Comparison of ENCODE assay signal across 16 cellular contexts in genomic region chr17:71760062-71760720, GRCh38.
DNase-seq lines count a peak whose midpoint lies in the region; ATAC-seq and TF ChIP-seq lines count a peak whose summit lies in the region.
"Had no signal": no experiment of that assay in that cellular context is flagged by ENCODE, and none has a peak within 500 bp of the region (broad histone marks: within the 10 kb centered on the region; RNA-seq: fewer than 3 reads in every experiment).

No MANE protein-coding gene starts in this region.

- no peak overlapping the region for H3K9ac ChIP-seq in PC-3 (ENCODE audit: low read length)

- DNase-seq in GM23338 (ENCODE audit: low spot score) (no peak), PC-3 (peak; percentile 93), epithelial cell of esophagus (ENCODE audit: low read depth) (peak; percentile 78), substantia nigra (lab: John Stamatoyannopoulos, UW) (no peak), NCI-H187 (lab: John Stamatoyannopoulos, UW) (no peak), NOMO-1 treated with DMSO at 0.1 percent for 48 hours (lab: John Stamatoyannopoulos, UW; ENCODE audit: unreplicated experiment) (no peak), glutamatergic neuron (no peak)
- DNase-seq: activated B cell treated with CpG ODN at 0.5 μM for 24 hours; activated CD8-positive, alpha-beta memory T cell treated with anti-CD3 and anti-CD28 coated beads, Interleukin-2, amount 50 U/mL, for 48 hours; activated naive CD8-positive, alpha-beta T cell treated with anti-CD3 and anti-CD28 coated beads for 36 hours; NCI-H1694; NCI-H774; stimulated activated CD4-positive, alpha-beta T cell treated with anti-CD3 and anti-CD28 coated beads, Interleukin-1b, Interleukin-23, amount 100 ng/mL, for 48 hours; uterus had no signal

- no TSS peak for BruUV-seq in PC-3 (replicated peaks; lab: Mats Ljungman, UMichigan)

- H3K4me3 Mint-ChIP-seq in GM23338 (no peak overlapping the region), glutamatergic neuron (ENCODE audit: unreplicated experiment) (no peak overlapping the region)
- H3K4me3 Mint-ChIP-seq: activated B cell treated with CpG ODN at 0.5 μM for 24 hours; activated naive CD8-positive, alpha-beta T cell treated with anti-CD3 and anti-CD28 coated beads for 36 hours; B cell had no signal

- H3K79me2 ChIP-seq in GM23338 (replicated peaks; ENCODE audit: insufficient read depth) (no peaks in the 10 kb centered on the region), PC-3 (ENCODE audit: low read length) (no peaks in the 10 kb centered on the region)

- ATAC-seq in GM23338 (no peak), PC-3 (peak; percentile 93)

- H2AFZ ChIP-seq in GM23338 = no peak overlapping the region
- no peak overlapping the region for H2AFZ ChIP-seq in PC-3 (ENCODE audit: low read length)

- H3K27me3 ChIP-seq in GM23338 (ENCODE audit: insufficient read depth) (no peaks in the 10 kb centered on the region), PC-3 (ENCODE audit: low read length) (no peaks in the 10 kb centered on the region)
- H3K27me3 ChIP-seq: uterus had no signal

- no peaks in the 10 kb centered on the region; the same call in 1 of the 3 replicates for H3K9me3 Mint-ChIP-seq in GM23338
- H3K9me3 Mint-ChIP-seq in glutamatergic neuron (ENCODE audit: unreplicated experiment) = no peaks in the 10 kb centered on the region

- no peaks in the 10 kb centered on the region for H3K4me1 Mint-ChIP-seq in GM23338
- no peaks in the 10 kb centered on the region for H3K4me1 Mint-ChIP-seq in glutamatergic neuron (ENCODE audit: low read depth, unreplicated experiment)
- H3K4me1 Mint-ChIP-seq: activated B cell treated with CpG ODN at 0.5 μM for 24 hours; activated naive CD8-positive, alpha-beta T cell treated with anti-CD3 and anti-CD28 coated beads for 36 hours; B cell had no signal

- intact Hi-C loops in PC-3 (cut with micrococcal nuclease) = loop anchor here (1.0 to 5.0 kb wide), 3 partner anchors 127 to 523 kb away; no protein-coding TSS in a partner anchor

- H3F3A ChIP-seq in GM23338 (replicated peaks; ENCODE audit: low read depth) (no peaks in the 10 kb centered on the region), PC-3 (ENCODE audit: low read length, unreplicated experiment) (peaks cover 6% of the 10 kb centered on the region)

- H3K9me3 ChIP-seq in PC-3 (ENCODE audit: low read length) = no peaks in the 10 kb centered on the region
- H3K9me3 ChIP-seq: uterus had no signal

- H3K4me1 ChIP-seq in GM23338 (ENCODE audit: insufficient read depth) (no peaks in the 10 kb centered on the region), PC-3 (ENCODE audit: insufficient read depth, low read length) (peaks cover 14% of the 10 kb centered on the region)
- H3K4me1 ChIP-seq: uterus had no signal

- 0 out of 2 replicates have a peak, but pooled peaks cover 3% of the 10 kb centered on the region for H3K9me2 ChIP-seq in GM23338 (ENCODE audit: insufficient read depth)
- H3K9me2 ChIP-seq in PC-3 (replicated peaks; ENCODE audit: low read length) = no peaks in the 10 kb centered on the region

- H3K27me3 Mint-ChIP-seq in GM23338 (ENCODE audit: insufficient read depth, low read depth, poor library complexity) (peaks cover 2% of the 10 kb centered on the region), glutamatergic neuron (ENCODE audit: unreplicated experiment) (no peaks in the 10 kb centered on the region)
- H3K27me3 Mint-ChIP-seq: activated B cell treated with CpG ODN at 0.5 μM for 24 hours; activated naive CD8-positive, alpha-beta T cell treated with anti-CD3 and anti-CD28 coated beads for 36 hours; B cell had no signal

- TF ChIP-seq CTCF in 22Rv1 (IDR thresholded peaks at IDR 0.05) = peak; percentile 36
- peak; percentile 33 to 40; a peak in 3 of 4 replicates for TF ChIP-seq CTCF in GM23338 (conservative IDR thresholded peaks at IDR 0.05; ENCODE audit: low read depth in 2 of 2)
- TF ChIP-seq CTCF in PC-3 (conservative IDR thresholded peaks at IDR 0.05; ENCODE audit: low read depth, low read length) = peak; percentile 73
- peak; percentile 41 for TF ChIP-seq CTCF in epithelial cell of esophagus (IDR thresholded peaks at IDR 0.05; ENCODE audit: insufficient read depth, low read depth, low read length, missing control alignments)
- TF ChIP-seq CTCF in glutamatergic neuron (IDR thresholded peaks at IDR 0.05; ENCODE audit: partially characterized antibody, unreplicated experiment) = no peak

- H3K4me3 ChIP-seq in GM23338 (no peak overlapping the region), PC-3 (ENCODE audit: low read length) (no peak overlapping the region), epithelial cell of esophagus (ENCODE audit: low read length) (no peak overlapping the region)
- H3K4me3 ChIP-seq: uterus had no signal

- H4K20me1 ChIP-seq in GM23338 (replicated peaks; ENCODE audit: insufficient read depth) (no peaks in the 10 kb centered on the region), PC-3 (ENCODE audit: low read length) (no peaks in the 10 kb centered on the region)

- CTCF ChIA-PET in PC-3 (lab: Charles Lee) = interaction anchor here (0.6 kb wide), 1 partner anchor 299 kb away, joined by 3 read pairs; no protein-coding TSS in a partner anchor

- H3K36me3 ChIP-seq in GM23338 (ENCODE audit: insufficient read depth) (no peaks in the 10 kb centered on the region), PC-3 (ENCODE audit: low read depth, low read length) (no peaks in the 10 kb centered on the region)
- H3K36me3 ChIP-seq: uterus had no signal

- H3K27ac Mint-ChIP-seq in GM23338 (no peak overlapping the region), glutamatergic neuron (ENCODE audit: unreplicated experiment) (no peak overlapping the region)
- H3K27ac Mint-ChIP-seq: activated B cell treated with CpG ODN at 0.5 μM for 24 hours; activated naive CD8-positive, alpha-beta T cell treated with anti-CD3 and anti-CD28 coated beads for 36 hours; B cell had no signal

- POLR2A ChIA-PET in PC-3 (lab: Charles Lee; ENCODE audit: unreplicated experiment) = no interaction called here

- H3K4me2 ChIP-seq in GM23338 (no peak overlapping the region), PC-3 (ENCODE audit: low read length) (peak overlapping the region; percentile 20)

- H3K36me3 Mint-ChIP-seq in GM23338 (ENCODE audit: low read depth) = no peaks in the 10 kb centered on the region
- no peaks in the 10 kb centered on the region for H3K36me3 Mint-ChIP-seq in glutamatergic neuron (ENCODE audit: unreplicated experiment)
- H3K36me3 Mint-ChIP-seq: activated naive CD8-positive, alpha-beta T cell treated with anti-CD3 and anti-CD28 coated beads for 36 hours had no signal

- H3K27ac ChIP-seq in 22Rv1 = no peak overlapping the region
- no peak overlapping the region for H3K27ac ChIP-seq in GM23338 (ENCODE audit: low read depth)
- no peak overlapping the region for H3K27ac ChIP-seq in PC-3 (ENCODE audit: low read length)
- no peak overlapping the region for H3K27ac ChIP-seq in substantia nigra (ENCODE audit: low read depth, low read length, poor library complexity, severe bottlenecking)
- H3K27ac ChIP-seq: uterus had no signal

TF ChIP-seq in GM23338, 12 proteins besides CTCF, POLR2A, EP300 and RAD21:
- TF ChIP-seq POLR2AphosphoS5 (IDR thresholded peaks at IDR 0.05; ENCODE audit: low read depth) = no peak
- TF ChIP-seq EZH2 (IDR thresholded peaks at IDR 0.05; ENCODE audit: low read depth, unreplicated experiment) = no peak
- no peak for TF ChIP-seq CREB1 (CRISPR knock-in tag; IDR thresholded peaks at IDR 0.05; ENCODE audit: low read depth)
- TF ChIP-seq STAT1 (IDR thresholded peaks at IDR 0.05; ENCODE audit: unreplicated experiment) = no peak

Comparison
In these comparisons a context has a peak if more than half of its experiments do, and no peak if none do; other contexts are left out.
1. DNase-seq: peak in PC-3 (single experiment) and epithelial cell of esophagus (single experiment); none in GM23338 (single experiment), substantia nigra (0 of 49), NCI-H187 (0 of 2), NOMO-1 treated with DMSO at 0.1 percent for 48 hours (single experiment) and glutamatergic neuron (single experiment).